In the genomic region with DNA sequence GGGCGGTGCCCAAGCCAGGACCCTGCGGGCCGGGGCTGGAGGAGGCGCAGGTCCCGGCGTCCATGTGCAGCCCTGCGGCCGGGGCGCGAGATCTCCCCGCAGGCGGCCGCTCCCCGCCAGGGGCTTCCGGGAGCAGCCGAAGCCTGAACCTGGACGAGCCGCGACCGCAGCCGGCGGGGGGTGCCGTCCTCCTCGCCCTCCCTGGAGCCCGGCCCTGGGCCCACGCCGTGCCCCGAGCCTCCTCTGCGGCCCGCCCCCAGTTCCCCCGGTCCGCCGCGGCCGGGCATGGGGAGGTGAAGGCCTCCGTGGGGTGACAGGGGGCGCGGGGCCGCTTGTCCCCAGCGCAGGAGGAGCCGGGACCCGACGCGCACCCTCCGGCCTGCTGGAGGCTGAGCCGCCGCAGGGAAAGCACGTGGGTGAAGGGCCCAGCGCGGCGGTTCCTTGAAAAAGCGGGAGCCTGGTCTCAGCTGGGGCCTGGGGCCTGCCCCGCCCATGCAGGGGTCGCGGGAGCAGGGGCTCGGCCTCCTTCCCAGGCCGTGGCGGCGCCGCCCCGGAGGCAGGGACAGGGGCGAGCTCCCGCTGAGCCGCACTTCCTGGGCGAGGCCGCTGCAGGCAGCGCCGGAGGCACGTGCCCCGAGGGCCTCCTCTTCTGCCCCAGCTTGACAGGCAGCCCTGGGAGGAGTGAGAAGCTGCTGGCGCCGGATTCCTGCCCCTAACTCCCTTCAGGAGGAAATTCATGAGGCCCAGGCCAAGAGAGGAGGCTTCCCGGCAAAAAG, we compare ENCODE assay signal across 8 cellular contexts. TPM values are rescaled to one million over a fixed set of nuclear protein-coding genes. Genes with fewer than 3 reads are reported as not detected.
DNase-seq lines count a peak whose midpoint lies in the region; ATAC-seq lines count a peak whose summit lies in the region.

No MANE protein-coding gene starts in this region.

- peak overlapping the region; percentile 94 for H3K4me2 ChIP-seq in BLaER1
- peak overlapping the region; percentile 24 for H3K4me2 ChIP-seq in skeletal muscle satellite cell (ENCODE audit: low read length)

- H3K27ac ChIP-seq in BLaER1, result peak overlapping the region; percentile 89
- peak overlapping the region; percentile 51 for H3K27ac ChIP-seq in KOPT-K1 (ENCODE audit: low read depth, low read length, poor library complexity, severe bottlenecking)

- peak overlapping the region; percentile 81 for H3K9ac ChIP-seq in BLaER1
- H3K9ac ChIP-seq in skeletal muscle satellite cell (ENCODE audit: low read depth, low read length), result no peak overlapping the region

- H3K4me3 ChIP-seq in BLaER1, result peak overlapping the region; percentile 60
- no peak overlapping the region for H3K4me3 ChIP-seq in skeletal muscle satellite cell (ENCODE audit: low read length)

- H3K36me3 ChIP-seq in BLaER1 (no peaks in the 10 kb centered on the region), KOPT-K1 (ENCODE audit: insufficient read depth, low read length) (no peaks in the 10 kb centered on the region), skeletal muscle satellite cell (ENCODE audit: insufficient read depth, low read length) (no peaks in the 10 kb centered on the region)

- ATAC-seq in left cardiac atrium, result peak; percentile 86

- H3K9me3 ChIP-seq in BLaER1 (no peaks in the 10 kb centered on the region), KOPT-K1 (ENCODE audit: insufficient read depth, low read length, poor library complexity, severe bottlenecking) (no peaks in the 10 kb centered on the region), skeletal muscle satellite cell (replicated peaks; ENCODE audit: low read length) (no peaks in the 10 kb centered on the region)

- H3K27me3 ChIP-seq in BLaER1, result no peaks in the 10 kb centered on the region
- peaks cover 37% of the 10 kb centered on the region for H3K27me3 ChIP-seq in skeletal muscle satellite cell (ENCODE audit: control insufficient read depth, insufficient read depth, low read length)

- intact Hi-C loops in left cardiac atrium (cut with DNase I), result loop anchor here in 1 of 2 donors (5.0 kb wide), 1 partner anchor 256 kb away; a partner anchor contains a TSS

- peak; percentile 64 for DNase-seq in activated effector memory CD4-positive, alpha-beta T cell treated with Interleukin-2 at 50 U/mL for 16 hours
- DNase-seq in left cardiac atrium (peak; percentile 80), NCI-H128 (lab: John Stamatoyannopoulos, UW; ENCODE audit: unreplicated experiment) (no peak), NOMO-1 treated with dmso at 0.1 percent for 144 hours (lab: John Stamatoyannopoulos, UW; ENCODE audit: unreplicated experiment) (no peak), DMS114 treated with DMSO at 0.1 percent for 48 hours (lab: John Stamatoyannopoulos, UW; ENCODE audit: unreplicated experiment) (no peak)

- H3K4me1 ChIP-seq in BLaER1 (peaks cover 57% of the 10 kb centered on the region), skeletal muscle satellite cell (ENCODE audit: control insufficient read depth, insufficient read depth, low read length) (peaks cover 9% of the 10 kb centered on the region)

- H4K20me1 ChIP-seq in BLaER1, result no peaks in the 10 kb centered on the region

RNA-seq across cellular contexts. Expression of a gene that starts 55.6 kb away (rescaled TPM):
- total RNA-seq in left cardiac atrium, result 100 to 1,000 TPM; 126 to 142 TPM
- total RNA-seq in skeletal muscle satellite cell (2012; rRNA removed), result 77.8 and 85.4 TPM in 2 replicates

Comparison
In these comparisons a context has a peak if more than half of its experiments do, and no peak if none do; other contexts are left out.
1. DNase-seq: peak in activated effector memory CD4-positive, alpha-beta T cell treated with Interleukin-2 at 50 U/mL for 16 hours (single experiment) and left cardiac atrium (single experiment); none in NCI-H128 (single experiment), NOMO-1 treated with dmso at 0.1 percent for 144 hours (single experiment) and DMS114 treated with DMSO at 0.1 percent for 48 hours (single experiment).